21 cellular contexts compared by ENCODE assay signal in the genomic region with DNA sequence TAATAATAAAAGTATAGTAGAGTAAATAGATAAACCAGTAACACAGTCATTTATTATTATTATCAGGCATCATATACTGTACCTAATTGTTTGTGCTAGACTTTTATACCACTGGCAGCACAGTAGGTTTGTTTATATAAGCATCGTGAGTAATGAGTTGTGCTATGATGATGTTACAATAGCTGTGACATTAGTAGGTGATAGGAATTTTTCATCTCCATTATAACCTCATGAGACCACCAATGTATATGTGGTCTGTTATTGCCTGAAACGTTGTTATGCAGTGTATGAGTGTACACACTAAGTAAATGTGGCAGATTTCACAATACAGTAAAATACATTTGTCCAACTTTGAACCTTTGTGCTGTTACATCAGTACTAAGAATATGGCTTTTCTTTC.
A peak's percentile ranks its signal among the peaks of the same experiment; 100 is the strongest.
DNase-seq lines count a peak whose midpoint lies in the region; ATAC-seq, FAIRE-seq and TF ChIP-seq lines count a peak whose summit lies in the region.
"Had no signal": no experiment of that assay in that cellular context is flagged by ENCODE, and none has a peak within 500 bp of the region (broad histone marks: within the 10 kb centered on the region; RNA-seq: fewer than 3 reads in every experiment).

No MANE protein-coding gene starts in this region.

- H3K9me3 ChIP-seq in HepG2 (ENCODE audit: low read length) (no peaks in the 10 kb centered on the region), right lobe of liver (no peaks in the 10 kb centered on the region), gastroesophageal sphincter (no peaks in the 10 kb centered on the region)
- H3K9me3 ChIP-seq: body of pancreas, ovary, right atrium auricular region, upper lobe of right lung had no signal

- no peak for TF ChIP-seq EP300 in HepG2 (IDR thresholded peaks at IDR 0.05; ENCODE audit: low read depth in 2 of 2, low read length in 2 of 2)
- no peak for TF ChIP-seq EP300 in HepG2 (CRISPR knock-in tag; IDR thresholded peaks at IDR 0.05; ENCODE audit: borderline replicate concordance)
- TF ChIP-seq EP300 in gastroesophageal sphincter (IDR thresholded peaks at IDR 0.05), result no peak

- intact Hi-C loops in HepG2 (cut with micrococcal nuclease; ENCODE audit: unreplicated experiment) (no loop called here), right lobe of liver (cut with DNase I) (no loop called here), lower leg skin (cut with DNase I; ENCODE audit: low total_unique reads) (no loop called here)

- BruUV-seq in HepG2 (replicated peaks; lab: Mats Ljungman, UMichigan), result no TSS peak

- TF ChIP-seq POLR2A in HepG2 (IDR thresholded peaks at IDR 0.05; ENCODE audit: insufficient read depth in 1 of 2, low read depth in 2 of 2, low read length in 2 of 2), result no peak
- TF ChIP-seq POLR2A in right lobe of liver (IDR thresholded peaks at IDR 0.05), result no peak
- TF ChIP-seq POLR2A in lower leg skin (IDR thresholded peaks at IDR 0.05), result no peak
- no peak for TF ChIP-seq POLR2A in gastroesophageal sphincter (IDR thresholded peaks at IDR 0.05)

- H3K4me3 ChIP-seq in HepG2 (replicated peaks in 1 of 3; ENCODE audit: insufficient read depth in 1 of 3, low read depth in 2 of 3, low read length in 3 of 3), result no peak overlapping the region
- no peak overlapping the region for H3K4me3 ChIP-seq in right lobe of liver
- H3K4me3 ChIP-seq in lower leg skin (ENCODE audit: low read depth, poor library complexity, severe bottlenecking), result no peak overlapping the region
- H3K4me3 ChIP-seq in gastroesophageal sphincter, result no peak overlapping the region
- H3K4me3 ChIP-seq: body of pancreas, ovary, right atrium auricular region, upper lobe of right lung had no signal

- no peak overlapping the region for H2AFZ ChIP-seq in HepG2 (ENCODE audit: low read length)

- H3K79me2 ChIP-seq in HepG2 (ENCODE audit: insufficient read depth, low read length), result no peaks in the 10 kb centered on the region

- 0% methylated on average over 2 of the region's 2 CpGs for WGBS in HepG2 (ENCODE audit: low lambda C conversion rate)
- WGBS in right lobe of liver (ENCODE audit: insufficient coverage, low coverage, low lambda C conversion rate, missing lambda C conversion rate), result 46% methylated on average over 2 of the region's 2 CpGs
- WGBS in lower leg skin, 2 donors, result 77 to 80% methylated on average over 2 of the region's 2 CpGs
- WGBS in gastroesophageal sphincter (ENCODE audit: low coverage in 1 of 2), 2 donors, result 33 to 54% methylated on average over 2 of the region's 2 CpGs

- H3K27me3 ChIP-seq in HepG2 (ENCODE audit: control insufficient read depth in 1 of 2, insufficient read depth in 2 of 2, low read length in 2 of 2) (no peaks in the 10 kb centered on the region), right lobe of liver (no peaks in the 10 kb centered on the region), gastroesophageal sphincter (no peaks in the 10 kb centered on the region)
- H3K27me3 ChIP-seq: body of pancreas, ovary, upper lobe of right lung had no signal

- H3K4me1 ChIP-seq in HepG2 (ENCODE audit: insufficient read depth, low read length) (no peaks in the 10 kb centered on the region; the same call in 1 of the 2 replicates), right lobe of liver (no peaks in the 10 kb centered on the region), gastroesophageal sphincter (peaks cover 0 to 4% (median 2%) of the 10 kb centered on the region in 3 donors)
- H3K4me1 ChIP-seq: body of pancreas, upper lobe of right lung had no signal

- H3K9ac ChIP-seq in HepG2 (ENCODE audit: insufficient read depth, low read depth, low read length), result no peak overlapping the region

- TF ChIP-seq RAD21 in HepG2 (CRISPR knock-in tag; IDR thresholded peaks at IDR 0.05), result no peak

- H3K36me3 ChIP-seq in HepG2 (replicated peaks in 1 of 2; ENCODE audit: control insufficient read depth in 1 of 2, insufficient read depth in 2 of 2, low read length in 2 of 2) (no peaks in the 10 kb centered on the region), right lobe of liver (no peaks in the 10 kb centered on the region), gastroesophageal sphincter (no peaks in the 10 kb centered on the region)
- H3K36me3 ChIP-seq: ovary, right atrium auricular region, upper lobe of right lung had no signal

- in situ Hi-C loops in HepG2 (cut with HindIII; ENCODE audit: extremely low pct_ligation_motif_present, low pct_unique_long_range_greater_than_20kb), result no loop called here

- H4K20me1 ChIP-seq in HepG2 (ENCODE audit: insufficient read depth, low read length), result no peaks in the 10 kb centered on the region

- H3K4me2 ChIP-seq in HepG2 (ENCODE audit: low read depth, low read length), result no peak overlapping the region

- no peak for DNase-seq in HepG2 (ENCODE audit: low spot score)
- DNase-seq in right lobe of liver, result no peak
- peak; percentile 33 for DNase-seq in NCI-H226
- DNase-seq in fibroblast of gingiva (ENCODE audit: low read depth), result peak; percentile 54
- DNase-seq in lower leg skin (ENCODE audit: low spot score in 2 of 2), result no peak
- no peak for DNase-seq in activated naive CD4-positive, alpha-beta T cell treated with Interleukin-2 at 50 U/mL for 16 hours
- no peak for DNase-seq in D721Med (ENCODE audit: insufficient read length, low spot score)
- DNase-seq: 8988T; body of pancreas; H9; kidney glomerular epithelial cell; mesendoderm; naive thymus-derived CD8-positive, alpha-beta T cell; NCI-H345; NCI-H82; ovary; SHP77; upper lobe of right lung had no signal

- no peak overlapping the region for H3K27ac ChIP-seq in HepG2 (ENCODE audit: extremely low read length, insufficient read depth, low read length)
- no peak overlapping the region for H3K27ac ChIP-seq in right lobe of liver
- H3K27ac ChIP-seq in gastroesophageal sphincter, result no peak overlapping the region
- H3K27ac ChIP-seq: body of pancreas, ovary, right atrium auricular region, upper lobe of right lung had no signal

- CTCF ChIA-PET in HepG2 (lab: Yijun Ruan, JAX; ENCODE audit: low intra/inter-chr PET ratio, low total read pairs), result no interaction called here

- FAIRE-seq in HepG2 (lab: Jason Lieb, UNC) (no peak), D721Med (lab: Jason Lieb, UNC) (no peak)
- FAIRE-seq: TTC549 had no signal

- TF ChIP-seq CTCF in HepG2 (CRISPR knock-in tag; IDR thresholded peaks at IDR 0.05), result no peak
- no peak for TF ChIP-seq CTCF in right lobe of liver (IDR thresholded peaks at IDR 0.05)
- no peak for TF ChIP-seq CTCF in lower leg skin (IDR thresholded peaks at IDR 0.05)
- TF ChIP-seq CTCF in D721Med (IDR thresholded peaks at IDR 0.05; ENCODE audit: insufficient read depth, missing control alignments), result no peak
- no peak for TF ChIP-seq CTCF in gastroesophageal sphincter (IDR thresholded peaks at IDR 0.05)

- POLR2A ChIA-PET in HepG2 (lab: Yijun Ruan, JAX), result no interaction called here

- ATAC-seq in HepG2 (peak; percentile 40; the same call in 1 of the 3 replicates), right lobe of liver (no peak), gastroesophageal sphincter (no peak)
- ATAC-seq: body of pancreas; naive thymus-derived CD8-positive, alpha-beta T cell; upper lobe of right lung had no signal

TF ChIP-seq in HepG2, 621 proteins besides CTCF, POLR2A, EP300 and RAD21:
- TF ChIP-seq CEBPG (CRISPR knock-in tag; IDR thresholded peaks at IDR 0.05) (0 out of 2 replicates have a peak, but pooled peaks have one; percentile 5), HNF4A (CRISPR knock-in tag; IDR thresholded peaks at IDR 0.05) (peak; percentile 33; the same call in 1 of the 2 replicates), CEBPB (IDR thresholded peaks at IDR 0.05; ENCODE audit: borderline replicate concordance, low read depth, low read length) (peak; percentile 72; the same call in 1 of the 2 replicates), SRY (CRISPR knock-in tag; IDR thresholded peaks at IDR 0.05) (no peak)

Comparison
In these comparisons a context has a peak if more than half of its experiments do, and no peak if none do; other contexts are left out.
1. DNase-seq: peak in NCI-H226 (single experiment) and fibroblast of gingiva (single experiment); none in HepG2 (single experiment), right lobe of liver (0 of 3), lower leg skin (0 of 2), activated naive CD4-positive, alpha-beta T cell treated with Interleukin-2 at 50 U/mL for 16 hours (single experiment) and D721Med (single experiment).